In the genomic region with DNA sequence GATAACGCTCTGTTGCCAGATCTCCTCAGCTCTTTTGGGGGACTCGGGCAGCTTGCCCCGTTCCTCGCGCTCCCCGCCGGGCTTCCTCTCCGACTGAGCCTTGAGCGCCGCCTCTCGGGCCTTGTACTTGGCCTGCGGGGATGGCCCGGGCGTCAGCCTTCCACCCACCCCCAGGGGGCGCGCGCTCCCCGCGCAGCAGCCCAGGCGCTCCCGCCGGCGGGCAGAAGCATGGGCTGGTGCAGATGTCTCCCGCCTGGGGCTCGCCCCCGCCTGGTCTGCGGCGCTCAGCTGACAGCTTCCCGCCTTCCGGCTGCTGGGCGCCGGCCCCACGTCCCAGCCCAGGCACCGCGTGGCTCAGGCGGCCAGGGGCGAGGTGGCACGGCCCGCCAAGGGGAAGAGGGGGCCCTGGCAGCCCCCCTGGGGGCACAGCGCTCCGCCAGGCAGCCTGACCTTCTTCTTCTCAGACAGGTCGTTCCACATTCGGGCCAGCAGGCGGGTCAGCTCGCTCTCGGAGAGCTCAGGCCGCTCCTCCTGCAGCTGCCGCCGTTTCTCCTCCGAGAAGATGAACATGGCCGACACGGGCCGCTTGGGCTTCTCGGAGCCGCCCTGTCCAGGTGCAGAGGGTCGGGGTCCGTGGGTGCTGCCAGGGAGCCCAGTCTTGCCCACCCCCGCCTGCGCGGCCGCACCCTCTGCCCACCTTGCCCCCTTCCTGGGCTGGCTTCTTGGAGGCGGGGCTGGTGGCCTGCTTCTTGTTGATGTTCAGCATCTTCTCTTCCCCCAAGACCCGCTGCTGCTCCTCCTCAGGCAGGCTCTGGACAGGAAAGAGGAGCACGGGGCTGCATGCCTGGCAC, we compare ENCODE assay signal across 8 cellular contexts. TPM values are rescaled to one million over a fixed set of nuclear protein-coding genes. Genes with fewer than 3 reads are reported as not detected.
A peak's percentile ranks its signal among the peaks of the same experiment; 100 is the strongest.
DNase-seq lines count a peak whose midpoint lies in the region; ATAC-seq, FAIRE-seq and TF ChIP-seq lines count a peak whose summit lies in the region.

No MANE protein-coding gene starts in this region.

- no peak for ATAC-seq in HG03135 (IDR thresholded peaks at IDR 0.05; ENCODE audit: unreplicated experiment)

- H3K4me3 ChIP-seq in WI38 (ENCODE audit: low read depth, low read length) (no peak overlapping the region), bronchial epithelial cell (ENCODE audit: low read depth, low read length) (no peak overlapping the region), kidney epithelial cell (ENCODE audit: low read depth, low read length) (no peak overlapping the region)

- no peaks in the 10 kb centered on the region for H3K27me3 ChIP-seq in bronchial epithelial cell (ENCODE audit: control insufficient read depth, insufficient read depth, low read length)
- no peaks in the 10 kb centered on the region for H3K27me3 ChIP-seq in kidney epithelial cell (ENCODE audit: control insufficient read depth, insufficient read depth, low read length)

- H3K36me3 ChIP-seq in bronchial epithelial cell (ENCODE audit: control insufficient read depth, insufficient read depth, low read length) (peaks cover 36% of the 10 kb centered on the region), kidney epithelial cell (ENCODE audit: control insufficient read depth, insufficient read depth, low read length) (peaks cover 9% of the 10 kb centered on the region)

- DNase-seq in GF-D8 (lab: John Stamatoyannopoulos, UW), result peak; percentile 69
- peak; percentile 85 for DNase-seq in HCEC 1CT
- peak; percentile 80 for DNase-seq in NCI-H1694 treated with DMSO at 0.1 percent for 48 hours (lab: John Stamatoyannopoulos, UW)
- peak; percentile 49 for DNase-seq in bronchial epithelial cell (ENCODE audit: low read depth)
- DNase-seq in kidney epithelial cell (ENCODE audit: low read depth), result no peak
- DNase-seq in stimulated activated CD4-positive, alpha-beta T cell treated with anti-CD3 and anti-CD28 coated beads, Interleukin-15, amount 100 ng/mL, for 48 hours (ENCODE audit: low read depth in 2 of 2), result peak; percentile 83 to 91

- TF ChIP-seq CTCF in WI38 (IDR thresholded peaks at IDR 0.05; ENCODE audit: low read depth, low read length), result peak; percentile 98
- peak; percentile 100 for TF ChIP-seq CTCF in bronchial epithelial cell (IDR thresholded peaks at IDR 0.05; ENCODE audit: insufficient read depth, low read length, severe bottlenecking)
- peak; percentile 78 for TF ChIP-seq CTCF in kidney epithelial cell (IDR thresholded peaks at IDR 0.05; ENCODE audit: insufficient read depth, low read length, poor library complexity, severe bottlenecking)

- no peak for FAIRE-seq in bronchial epithelial cell (lab: Jason Lieb, UNC)

RNA-seq across cellular contexts. Expression of gene UBTF, which starts 8.9 kb away (rescaled TPM):
- total RNA-seq in bronchial epithelial cell (22.9 and 36.1 TPM in 2 replicates), kidney epithelial cell (35.7 and 41.7 TPM in 2 replicates)

RNA-seq across cellular contexts. Expression of gene ATXN7L3, which starts 10.9 kb away (rescaled TPM):
- total RNA-seq in bronchial epithelial cell (32.4 and 46.3 TPM in 2 replicates), kidney epithelial cell (50.8 and 65.9 TPM in 2 replicates)

RNA-seq across cellular contexts. Expression of gene TMUB2, which starts 23.8 kb away (rescaled TPM):
- total RNA-seq in bronchial epithelial cell (20.3 and 25.6 TPM in 2 replicates), kidney epithelial cell (35.0 and 40.5 TPM in 2 replicates)

RNA-seq across cellular contexts. Expression of gene ASB16, which starts 40.1 kb away (rescaled TPM):
- total RNA-seq in bronchial epithelial cell (not detected in 2 replicates), kidney epithelial cell (not detected in 2 replicates)

RNA-seq across cellular contexts. Expression of gene SLC4A1, which starts 57.4 kb away (rescaled TPM):
- total RNA-seq in bronchial epithelial cell, result not detected in 2 replicates
- not detected in 2 replicates for total RNA-seq in kidney epithelial cell
